ENCODE assay signal across 8 cellular contexts in genomic region chr4:6720202-6720699, GRCh38. TPM values are rescaled to one million over a fixed set of nuclear protein-coding genes. Genes with fewer than 3 reads are reported as not detected.
DNase-seq lines count a peak whose midpoint lies in the region; ATAC-seq and TF ChIP-seq lines count a peak whose summit lies in the region.

No MANE protein-coding gene starts in this region.

- DNase-seq in CD1c-positive myeloid dendritic cell (ENCODE audit: extremely low spot score): peak; percentile 86
- DNase-seq in NOMO-1 treated with dmso at 0.1 percent for 144 hours (lab: John Stamatoyannopoulos, UW; ENCODE audit: unreplicated experiment): peak; percentile 37
- DNase-seq in activated CD8-positive, alpha-beta memory T cell treated with anti-CD3 and anti-CD28 coated beads, Interleukin-2, amount 50 U/mL, for 48 hours: peak; percentile 97
- DNase-seq in endodermal cell: peak; percentile 96
- peak; percentile 63 for DNase-seq in middle frontal gyrus (ENCODE audit: extremely low spot score, low spot score)
- peak; percentile 73 for DNase-seq in stimulated activated CD8-positive, alpha-beta memory T cell treated with anti-CD3 and anti-CD28 coated beads, Interleukin-4, amount 100 ng/mL, for 24 hours (ENCODE audit: low read depth)
- no peak for DNase-seq in cerebellar nuclear complex (lab: John Stamatoyannopoulos, UW)

- no peaks in the 10 kb centered on the region for H3K36me3 ChIP-seq in endodermal cell (ENCODE audit: control insufficient read depth, insufficient read depth, low read length)

- H3K4me1 ChIP-seq in endodermal cell (ENCODE audit: control insufficient read depth, insufficient read depth, low read length): no peaks in the 10 kb centered on the region

- no peak overlapping the region for H3K27ac ChIP-seq in endodermal cell (ENCODE audit: low read depth, low read length)

- peaks cover 2% of the 10 kb centered on the region for H3K27me3 Mint-ChIP-seq in endodermal cell (ENCODE audit: insufficient read depth)

- H3K27ac Mint-ChIP-seq in endodermal cell: no peak overlapping the region

- H3K4me1 Mint-ChIP-seq in endodermal cell: peaks cover 6% of the 10 kb centered on the region

- TF ChIP-seq CTCF in endodermal cell (conservative IDR thresholded peaks at IDR 0.05): peak; percentile 98

- 15 to 50% methylated on average over 2 to 14 of the region's 14 CpGs for WGBS in endodermal cell (ENCODE audit: insufficient coverage in 1 of 2, insufficient read length in 1 of 2), 2 experiments

- no peak overlapping the region for H3K4me3 ChIP-seq in endodermal cell (ENCODE audit: low read length)

- H3K4me3 Mint-ChIP-seq in endodermal cell: no peak overlapping the region

- H3K27me3 ChIP-seq in endodermal cell (ENCODE audit: control insufficient read depth, insufficient read depth, low read length, poor library complexity, severe bottlenecking): no peaks in the 10 kb centered on the region

- H3K9me3 ChIP-seq in endodermal cell (ENCODE audit: control insufficient read depth, low read length): no peaks in the 10 kb centered on the region

- peak; percentile 30 for ATAC-seq in HG02885 (IDR thresholded peaks at IDR 0.05; ENCODE audit: poor library complexity, unreplicated experiment)

- no peak overlapping the region for H3K9ac ChIP-seq in endodermal cell (ENCODE audit: extremely low read depth, low read length, poor library complexity, severe bottlenecking)

- H3K36me3 Mint-ChIP-seq in endodermal cell (ENCODE audit: low read depth): no peaks in the 10 kb centered on the region

- no peaks in the 10 kb centered on the region for H3K9me3 Mint-ChIP-seq in endodermal cell

RNA-seq across cellular contexts. Expression of gene BLOC1S4, which starts 4.3 kb away (rescaled TPM):
- total RNA-seq in endodermal cell: 10 to 100 TPM; 18.8 to 26.5 TPM
- 21.0 TPM for polyA plus RNA-seq in endodermal cell (2013, experiment 1 of 2)
- polyA plus RNA-seq in endodermal cell (2013, experiment 2 of 2): 18.1 TPM

RNA-seq across cellular contexts. Expression of gene MRFAP1L1, which starts 10.6 kb away (rescaled TPM):
- total RNA-seq in endodermal cell: 10 to 100 TPM; 45.0 to 50.2 TPM
- polyA plus RNA-seq in endodermal cell (2013, experiment 1 of 2): 64.3 TPM
- 53.7 TPM for polyA plus RNA-seq in endodermal cell (2013, experiment 2 of 2)

RNA-seq across cellular contexts. Expression of gene S100P, which starts 26.6 kb away (rescaled TPM):
- total RNA-seq in endodermal cell: not detected
- polyA plus RNA-seq in endodermal cell (2013, experiment 1 of 2): not detected
- not detected for polyA plus RNA-seq in endodermal cell (2013, experiment 2 of 2)

Comparison
In these comparisons a context has a peak if more than half of its experiments do, and no peak if none do; other contexts are left out.
1. DNase-seq: peak in CD1c-positive myeloid dendritic cell (single experiment), NOMO-1 treated with dmso at 0.1 percent for 144 hours (single experiment), activated CD8-positive, alpha-beta memory T cell treated with anti-CD3 and anti-CD28 coated beads, Interleukin-2, amount 50 U/mL, for 48 hours (single experiment), endodermal cell (single experiment), middle frontal gyrus (single experiment) and stimulated activated CD8-positive, alpha-beta memory T cell treated with anti-CD3 and anti-CD28 coated beads, Interleukin-4, amount 100 ng/mL, for 24 hours (single experiment); none in cerebellar nuclear complex (0 of 2).